8 cellular contexts compared by ENCODE assay signal in the genomic region with DNA sequence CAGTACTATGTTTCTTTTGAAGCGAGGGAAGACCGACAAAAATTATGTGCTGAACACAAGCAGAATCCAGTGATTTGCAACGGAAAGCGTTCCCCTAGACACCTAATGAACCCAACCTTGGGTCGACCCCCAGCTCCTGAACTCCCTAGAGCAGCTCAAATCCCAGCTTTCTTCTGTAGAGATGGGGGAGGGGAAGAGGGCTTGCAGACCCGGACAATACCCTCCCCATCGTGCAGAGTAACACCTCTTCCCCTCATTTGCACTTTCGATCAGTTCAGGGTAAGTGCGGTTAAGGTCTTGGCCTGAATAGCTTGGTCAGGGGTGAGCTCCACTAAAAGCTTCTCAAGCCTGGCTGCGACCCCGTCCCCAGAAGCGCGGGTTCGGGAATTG. TPM values are rescaled to one million over a fixed set of nuclear protein-coding genes. Genes with fewer than 3 reads are reported as not detected.
A peak's percentile ranks its signal among the peaks of the same experiment; 100 is the strongest.
DNase-seq lines count a peak whose midpoint lies in the region; ATAC-seq and TF ChIP-seq lines count a peak whose summit lies in the region.

No MANE protein-coding gene starts in this region.

- DNase-seq in T-helper 17 cell (peak in 1 of 3 donors; percentile 7), psoas muscle (no peak), NCI-H2029 (lab: John Stamatoyannopoulos, UW) (no peak), NCI-H2196 (lab: John Stamatoyannopoulos, UW; ENCODE audit: unreplicated experiment) (no peak), SW480 (ENCODE audit: low spot score) (no peak)

- peak overlapping the region; percentile 98 for H3K4me3 Mint-ChIP-seq in T-helper 17 cell

- TF ChIP-seq CTCF in GM12875 (IDR thresholded peaks at IDR 0.05; ENCODE audit: borderline replicate concordance, insufficient read depth, low read depth, low read length) = no peak
- TF ChIP-seq CTCF in gastroesophageal sphincter (IDR thresholded peaks at IDR 0.05) = no peak
- TF ChIP-seq CTCF in psoas muscle (IDR thresholded peaks at IDR 0.05) = no peak

- intact Hi-C loops in psoas muscle (cut with DNase I) = loop anchor here in 1 of 2 donors (10.0 kb wide), 1 partner anchor 612 kb away; no protein-coding TSS in a partner anchor

- H3K27me3 ChIP-seq in gastroesophageal sphincter = no peaks in the 10 kb centered on the region
- H3K27me3 ChIP-seq in psoas muscle (ENCODE audit: insufficient read depth in 3 of 3, low read length in 2 of 3) = no peaks in the 10 kb centered on the region

- H3K36me3 Mint-ChIP-seq in T-helper 17 cell (ENCODE audit: low read depth) = peaks cover 3% of the 10 kb centered on the region

- H3K36me3 ChIP-seq in gastroesophageal sphincter (no peaks in the 10 kb centered on the region), psoas muscle (ENCODE audit: insufficient read depth in 1 of 2, low read depth in 1 of 2) (no peaks in the 10 kb centered on the region)

- TF ChIP-seq EP300 in gastroesophageal sphincter (IDR thresholded peaks at IDR 0.05) = no peak

- no peak for TF ChIP-seq POLR2A in gastroesophageal sphincter (IDR thresholded peaks at IDR 0.05)

- peaks cover 0 to 20% (median 0%) of the 10 kb centered on the region in 3 donors for H3K4me1 ChIP-seq in gastroesophageal sphincter
- H3K4me1 ChIP-seq in psoas muscle = peaks cover 9% of the 10 kb centered on the region

- H3K27ac ChIP-seq in gastroesophageal sphincter = peak overlapping the region; percentile 74 to 96 (median 84)
- peak overlapping the region; percentile 87 for H3K27ac ChIP-seq in psoas muscle

- peak; percentile 17 for ATAC-seq in HG02571 (IDR thresholded peaks at IDR 0.05; ENCODE audit: unreplicated experiment)
- ATAC-seq in T-helper 17 cell = no peak
- ATAC-seq in gastroesophageal sphincter = peak; percentile 4
- ATAC-seq in psoas muscle = peak in 3 of 4 donors; percentile 19 to 35 (median 28)

- H3K27me3 Mint-ChIP-seq in T-helper 17 cell = peaks cover 9% of the 10 kb centered on the region

- H3K9me3 ChIP-seq in T-helper 17 cell (ENCODE audit: control insufficient read depth, low read length, poor library complexity, severe bottlenecking) (no peaks in the 10 kb centered on the region), gastroesophageal sphincter (no peaks in the 10 kb centered on the region), psoas muscle (no peaks in the 10 kb centered on the region)

- H3K4me1 Mint-ChIP-seq in T-helper 17 cell = peaks cover 26% of the 10 kb centered on the region

- 3 to 4% methylated on average over 4 to 9 of the region's 14 CpGs for WGBS in gastroesophageal sphincter (ENCODE audit: low coverage in 1 of 2), 2 donors
- WGBS in psoas muscle, 3 donors = 1 to 2% (median 2%) methylated on average over 14 of the region's 14 CpGs

- H3K4me3 ChIP-seq in GM12875 (ENCODE audit: low read depth, low read length) = peak overlapping the region; percentile 82
- H3K4me3 ChIP-seq in gastroesophageal sphincter = peak overlapping the region; percentile 76 to 92
- peak overlapping the region; percentile 94 for H3K4me3 ChIP-seq in psoas muscle

- peak overlapping the region; percentile 95 for H3K27ac Mint-ChIP-seq in T-helper 17 cell

RNA-seq across cellular contexts. Expression of a gene that starts 0.4 kb away (rescaled TPM):
- total RNA-seq in T-helper 17 cell (1 to 10 TPM; 6.9 to 7.1 TPM), gastroesophageal sphincter (10 to 100 TPM in 2 of 4 donors, 1 to 10 TPM in 2; 5.2 to 19.0 (median 9.5) TPM), psoas muscle (1 to 10 TPM; 2.2 to 4.0 (median 2.4) TPM)
- polyA plus RNA-seq in psoas muscle = 1 to 10 TPM; 1.5 to 3.9 (median 2.3) TPM
